Comparison of ENCODE assay signal across 8 cellular contexts in genomic region chr3:136195258-136196063, GRCh38. TPM values are rescaled to one million over a fixed set of nuclear protein-coding genes. Genes with fewer than 3 reads are reported as not detected.
DNase-seq lines count a peak whose midpoint lies in the region; ATAC-seq, FAIRE-seq and TF ChIP-seq lines count a peak whose summit lies in the region.

No MANE protein-coding gene starts in this region.

- H2BK5ac ChIP-seq in neuronal stem cell (ENCODE audit: low read length): peak overlapping the region; percentile 100

- peak overlapping the region; percentile 90 for H3K4me2 ChIP-seq in OCI-LY1 (ENCODE audit: low read length)
- H3K4me2 ChIP-seq in neuronal stem cell (ENCODE audit: insufficient read depth, low read length, poor library complexity, severe bottlenecking): peak overlapping the region; percentile 80

- H3K27ac ChIP-seq in OCI-LY1 (ENCODE audit: low read depth, low read length, poor library complexity, severe bottlenecking) (peak overlapping the region; percentile 85), neuronal stem cell (replicated peaks; ENCODE audit: low read length) (peak overlapping the region; percentile 100), suprapubic skin (peak overlapping the region; percentile 98)

- H3K79me2 ChIP-seq in OCI-LY1 (ENCODE audit: insufficient read depth, low read length): peaks cover 51% of the 10 kb centered on the region

- peak in 1 of 2 donors; percentile 6 for TF ChIP-seq POLR2A in suprapubic skin (IDR thresholded peaks at IDR 0.05)

- no peaks in the 10 kb centered on the region for H3K9me2 ChIP-seq in OCI-LY1 (ENCODE audit: low read depth, low read length)

- no peak overlapping the region for H2AFZ ChIP-seq in OCI-LY1 (ENCODE audit: low read length)
- H2AFZ ChIP-seq in neuronal stem cell (ENCODE audit: low read length): peak overlapping the region; percentile 96

- TF ChIP-seq CTCF in OCI-LY1 (IDR thresholded peaks at IDR 0.05; ENCODE audit: low read length) (no peak), suprapubic skin (IDR thresholded peaks at IDR 0.05) (no peak)

- no peak for FAIRE-seq in frontal cortex (lab: Jason Lieb, UNC)

- H3K9ac ChIP-seq in OCI-LY1 (ENCODE audit: low read length) (peak overlapping the region; percentile 85), neuronal stem cell (ENCODE audit: low read depth, low read length, poor library complexity) (peak overlapping the region; percentile 100)

- peaks cover 37% of the 10 kb centered on the region for H3K36me3 ChIP-seq in OCI-LY1 (ENCODE audit: insufficient read depth, low read length)
- H3K36me3 ChIP-seq in neuronal stem cell (replicated peaks in 1 of 2; ENCODE audit: control insufficient read depth in 2 of 2, insufficient read depth in 2 of 2, low read length in 2 of 2): peaks cover 0 to 19% of the 10 kb centered on the region in 2 donors
- no peaks in the 10 kb centered on the region for H3K36me3 ChIP-seq in suprapubic skin

- peak overlapping the region; percentile 100 for H3K18ac ChIP-seq in neuronal stem cell (ENCODE audit: low read length)

- H2AK5ac ChIP-seq in neuronal stem cell (ENCODE audit: low read depth, low read length): peak overlapping the region; percentile 81

- H2BK120ac ChIP-seq in neuronal stem cell (ENCODE audit: low read depth, low read length): no peak overlapping the region

- DNase-seq in COR-L47 (lab: John Stamatoyannopoulos, UW) (peak; percentile 86), frontal cortex (ENCODE audit: low spot score in 2 of 2) (peak; percentile 80 to 88), neuronal stem cell (ENCODE audit: low spot score) (peak; percentile 77), suprapubic skin (ENCODE audit: low spot score in 2 of 2) (peak; percentile 89 to 90)
- DNase-seq in activated naive CD4-positive, alpha-beta T cell (lab: John Stamatoyannopoulos, UW): peak; percentile 38 to 80 (median 70)

- 0 out of 2 replicates have a peak, but pooled peaks cover 4% of the 10 kb centered on the region for H4K20me1 ChIP-seq in OCI-LY1 (ENCODE audit: insufficient read depth, low read length)

- peak overlapping the region; percentile 85 for H4K91ac ChIP-seq in neuronal stem cell (ENCODE audit: low read depth, low read length, poor library complexity)

- H2BK12ac ChIP-seq in neuronal stem cell (ENCODE audit: low read length): peak overlapping the region; percentile 73

- peak overlapping the region; percentile 99 for H3K23ac ChIP-seq in neuronal stem cell (ENCODE audit: low read depth, low read length, poor library complexity)

- no peaks in the 10 kb centered on the region for H3F3A ChIP-seq in OCI-LY1 (ENCODE audit: insufficient read depth, low read length)

- H3K4me3 ChIP-seq in OCI-LY1 (ENCODE audit: low read depth, low read length, poor library complexity, severe bottlenecking) (peak overlapping the region; percentile 84), neuronal stem cell (ENCODE audit: low read length in 2 of 2) (peak overlapping the region; percentile 86 to 96), suprapubic skin (peak overlapping the region; percentile 71)

- H3K79me1 ChIP-seq in neuronal stem cell (ENCODE audit: low read depth, low read length): peaks cover 2% of the 10 kb centered on the region

- no peak overlapping the region for H4K8ac ChIP-seq in neuronal stem cell (ENCODE audit: low read depth, low read length)

- no peak for TF ChIP-seq EP300 in suprapubic skin (IDR thresholded peaks at IDR 0.05)

- peak overlapping the region; percentile 95 for H3K4ac ChIP-seq in neuronal stem cell (ENCODE audit: low read length)

- peak; percentile 36 for ATAC-seq in GM19328 (IDR thresholded peaks at IDR 0.05; ENCODE audit: unreplicated experiment)
- peak; percentile 32 for ATAC-seq in HG03460 (IDR thresholded peaks at IDR 0.05; ENCODE audit: unreplicated experiment)

- peak overlapping the region; percentile 100 for H3K14ac ChIP-seq in neuronal stem cell (ENCODE audit: low read length)

- H3K9me3 ChIP-seq in OCI-LY1 (ENCODE audit: low read length): peaks cover 4% of the 10 kb centered on the region; the same call in 1 of the 2 replicates
- peaks cover 0 to 6% of the 10 kb centered on the region in 2 donors for H3K9me3 ChIP-seq in neuronal stem cell (replicated peaks in 1 of 2; ENCODE audit: control insufficient read depth in 2 of 2, insufficient read depth in 1 of 2, low read depth in 1 of 2, low read length in 2 of 2)
- H3K9me3 ChIP-seq in suprapubic skin: no peaks in the 10 kb centered on the region

- peaks cover 41% of the 10 kb centered on the region for H3K4me1 ChIP-seq in OCI-LY1 (ENCODE audit: insufficient read depth, low read length, severe bottlenecking)
- H3K4me1 ChIP-seq in neuronal stem cell (ENCODE audit: control insufficient read depth in 2 of 2, insufficient read depth in 1 of 2, low read depth in 1 of 2, low read length in 2 of 2): peaks cover 3 to 8% of the 10 kb centered on the region in 2 donors
- H3K4me1 ChIP-seq in suprapubic skin: peaks cover 50% of the 10 kb centered on the region

- H3K27me3 ChIP-seq in OCI-LY1 (ENCODE audit: insufficient read depth, low read length) (no peaks in the 10 kb centered on the region), neuronal stem cell (ENCODE audit: control insufficient read depth in 3 of 3, insufficient read depth in 3 of 3, low read depth in 1 of 3, low read length in 3 of 3) (no peaks in the 10 kb centered on the region), suprapubic skin (no peaks in the 10 kb centered on the region)

- peak overlapping the region; percentile 89 for H2BK15ac ChIP-seq in neuronal stem cell (ENCODE audit: low read length)

- WGBS in neuronal stem cell (ENCODE audit: extremely low coverage in 2 of 2, insufficient read length in 2 of 2, insufficient replicate concordance in 1 of 2), 2 donors: no CpG with 5 or more reads among the region's 103 CpGs
- under 1% methylated on average over 64 of the region's 103 CpGs for WGBS in suprapubic skin

RNA-seq across cellular contexts. Expression of gene MSL2, which starts 0.7 kb away (rescaled TPM):
- total RNA-seq in frontal cortex: 23.6 TPM
- polyA plus RNA-seq in neuronal stem cell (2013, experiment 1 of 2): 24.4 TPM
- 29.0 TPM for polyA plus RNA-seq in neuronal stem cell (2013, experiment 2 of 2)
- 10 to 100 TPM; 25.4 to 71.1 (median 44.0) TPM for total RNA-seq in suprapubic skin

RNA-seq across cellular contexts. Expression of gene PCCB, which starts 54.7 kb away (rescaled TPM):
- total RNA-seq in frontal cortex: 41.2 TPM
- polyA plus RNA-seq in neuronal stem cell (2013, experiment 1 of 2): 41.6 TPM
- 42.2 TPM for polyA plus RNA-seq in neuronal stem cell (2013, experiment 2 of 2)
- 10 to 100 TPM; 23.0 to 34.7 (median 28.6) TPM for total RNA-seq in suprapubic skin

Comparison
In these comparisons a context has a peak if more than half of its experiments do, and no peak if none do; other contexts are left out.
1. Peak in every context shown above with its lines: DNase-seq, ATAC-seq, H3K4me3 ChIP-seq and H3K27ac ChIP-seq.